16 cellular contexts compared by ENCODE assay signal in genomic region chr2:58594762-58595161, GRCh38.
A peak's percentile ranks its signal among the peaks of the same experiment; 100 is the strongest.
DNase-seq lines count a peak whose midpoint lies in the region; ATAC-seq and TF ChIP-seq lines count a peak whose summit lies in the region.
"Had no signal": no experiment of that assay in that cellular context is flagged by ENCODE, and none has a peak within 500 bp of the region (broad histone marks: within the 10 kb centered on the region; RNA-seq: fewer than 3 reads in every experiment).

No MANE protein-coding gene starts in this region.

- H3K79me2 ChIP-seq in PC-3 (ENCODE audit: low read length) = no peaks in the 10 kb centered on the region

- H3K4me3 ChIP-seq in PC-3 (ENCODE audit: low read length) (no peak overlapping the region), epithelial cell of esophagus (ENCODE audit: low read length) (no peak overlapping the region)

- no peak overlapping the region for H2AFZ ChIP-seq in PC-3 (ENCODE audit: low read length)

- intact Hi-C loops in PC-3 (cut with micrococcal nuclease) = loop anchor here (1.0 kb wide), 1 partner anchor 40 kb away; no protein-coding TSS in a partner anchor

- DNase-seq in ELR (ENCODE audit: low read depth) (peak; percentile 52), PC-3 (peak; percentile 33), epithelial cell of esophagus (ENCODE audit: low read depth) (peak; percentile 14), renal cortical epithelial cell (ENCODE audit: low read depth) (peak; percentile 40), A172 (ENCODE audit: low spot score) (no peak), CD1c-positive myeloid dendritic cell (ENCODE audit: extremely low spot score) (no peak), NCI-H748 (lab: John Stamatoyannopoulos, UW; ENCODE audit: unreplicated experiment) (no peak)
- DNase-seq: MM.1S; NCI-H1092 treated with DMSO at 0.1 percent for 48 hours; NCI-H748 treated with DMSO at 0.1 percent for 48 hours; NK-92 treated with Interleukin-12 subunit alpha and Interleukin-12 subunit beta, amount 100 ng/mL, for 24 hours; SHP77 treated with DMSO at 0.1 percent for 48 hours; T-cell had no signal

- H3F3A ChIP-seq in PC-3 (ENCODE audit: low read length, unreplicated experiment) = no peaks in the 10 kb centered on the region

- POLR2A ChIA-PET in PC-3 (lab: Charles Lee; ENCODE audit: unreplicated experiment) = interaction anchor here (0.6 kb wide), 1 partner anchor 1377 kb away, joined by 3 read pairs; no protein-coding TSS in a partner anchor

- BruUV-seq in PC-3 (replicated peaks; lab: Mats Ljungman, UMichigan) = no TSS peak

- no peaks in the 10 kb centered on the region for H3K9me3 ChIP-seq in PC-3 (ENCODE audit: low read length)

- CTCF ChIA-PET in PC-3 (lab: Charles Lee) = interaction anchor here (0.5 to 0.7 kb wide), 3 partner anchors 86 to 732 kb away, joined by 3 to 4 read pairs (median 3); no protein-coding TSS in a partner anchor

- no peaks in the 10 kb centered on the region for H4K20me1 ChIP-seq in PC-3 (ENCODE audit: low read length)

- peaks cover 8% of the 10 kb centered on the region; the same call in 1 of the 2 replicates for H3K4me1 ChIP-seq in PC-3 (ENCODE audit: insufficient read depth, low read length)

- no peaks in the 10 kb centered on the region for H3K9me2 ChIP-seq in PC-3 (replicated peaks; ENCODE audit: low read length)

- no peaks in the 10 kb centered on the region for H3K36me3 ChIP-seq in PC-3 (ENCODE audit: low read depth, low read length)

- H3K27ac ChIP-seq in PC-3 (ENCODE audit: low read length) = no peak overlapping the region
- H3K27ac ChIP-seq: HL-60 had no signal

- no peak overlapping the region for H3K9ac ChIP-seq in PC-3 (ENCODE audit: low read length)

- ATAC-seq in PC-3 (peak; percentile 61; the same call in 1 of the 2 replicates), GM18498 (IDR thresholded peaks at IDR 0.05; ENCODE audit: unreplicated experiment) (no peak)
- ATAC-seq: SK-N-SH treated with all-trans-retinoic acid at 6 μM for 48 hours, T-cell had no signal

- H3K27me3 ChIP-seq in PC-3 (ENCODE audit: low read length) = no peaks in the 10 kb centered on the region

- TF ChIP-seq CTCF in PC-3 (conservative IDR thresholded peaks at IDR 0.05; ENCODE audit: low read depth, low read length) (no peak), epithelial cell of esophagus (IDR thresholded peaks at IDR 0.05; ENCODE audit: insufficient read depth, low read depth, low read length, missing control alignments) (no peak)

- H3K4me2 ChIP-seq in PC-3 (ENCODE audit: low read length) = no peak overlapping the region

Comparison
In these comparisons a context has a peak if more than half of its experiments do, and no peak if none do; other contexts are left out.
1. DNase-seq: peak in ELR (single experiment), PC-3 (single experiment), epithelial cell of esophagus (single experiment) and renal cortical epithelial cell (single experiment); none in A172 (single experiment), CD1c-positive myeloid dendritic cell (single experiment) and NCI-H748 (single experiment).